Comparison of ENCODE assay signal across 1 cellular context in genomic region chr10:119408072-119408471, GRCh38.
A peak's percentile ranks its signal among the peaks of the same experiment; 100 is the strongest.
TF ChIP-seq lines count a peak whose summit lies in the region.

No MANE protein-coding gene starts in this region.

TF ChIP-seq in HepG2, 621 proteins besides CTCF, POLR2A, EP300 and RAD21 (continued from another document):
- TF ChIP-seq THRA (CRISPR knock-in tag; IDR thresholded peaks at IDR 0.05; ENCODE audit: borderline replicate concordance), result peak; percentile 55; the same call in 1 of the 2 replicates
- no peak for TF ChIP-seq ZNF468 (CRISPR knock-in tag; IDR thresholded peaks at IDR 0.05)
- TF ChIP-seq PRMT3 (CRISPR knock-in tag; IDR thresholded peaks at IDR 0.05; ENCODE audit: borderline replicate concordance, low read depth), result no peak
- TF ChIP-seq FOXP1 (IDR thresholded peaks at IDR 0.05), result no peak
- TF ChIP-seq FOXP1 (CRISPR knock-in tag; IDR thresholded peaks at IDR 0.05), result peak; percentile 13; the same call in 1 of the 2 replicates
- no peak for TF ChIP-seq ZNF317 (CRISPR knock-in tag; IDR thresholded peaks at IDR 0.05)
- TF ChIP-seq ZNF75D (CRISPR knock-in tag; IDR thresholded peaks at IDR 0.05; ENCODE audit: borderline replicate concordance), result no peak
- TF ChIP-seq HNF4A (CRISPR knock-in tag; IDR thresholded peaks at IDR 0.05), result peak; percentile 24; the same call in 1 of the 2 replicates
- TF ChIP-seq ZKSCAN8 (CRISPR knock-in tag; IDR thresholded peaks at IDR 0.05; ENCODE audit: borderline replicate concordance), result no peak
- no peak for TF ChIP-seq ZNF576 (CRISPR knock-in tag; IDR thresholded peaks at IDR 0.05)
- peak; percentile 76 for TF ChIP-seq RARA (CRISPR knock-in tag; IDR thresholded peaks at IDR 0.05)
- no peak for TF ChIP-seq ELF1 (CRISPR knock-in tag; IDR thresholded peaks at IDR 0.05)
- no peak for TF ChIP-seq DDIT3 (CRISPR knock-in tag; IDR thresholded peaks at IDR 0.05)
- peak; percentile 79; the same call in 1 of the 2 replicates for TF ChIP-seq ZNF362 (CRISPR knock-in tag; IDR thresholded peaks at IDR 0.05; ENCODE audit: borderline replicate concordance)
- TF ChIP-seq NR2F6 (IDR thresholded peaks at IDR 0.05), result peak; percentile 28; the same call in 1 of the 2 replicates
- TF ChIP-seq NR2F6 (CRISPR knock-in tag; IDR thresholded peaks at IDR 0.05), result 0 out of 2 replicates have a peak, but pooled peaks have one; percentile 24
- TF ChIP-seq FOXA3 (CRISPR knock-in tag; IDR thresholded peaks at IDR 0.05), result 0 out of 2 replicates have a peak, but pooled peaks have one; percentile 8
- no peak for TF ChIP-seq CBX1 (IDR thresholded peaks at IDR 0.05; ENCODE audit: low read depth)
- peak; percentile 31; the same call in 1 of the 2 replicates for TF ChIP-seq TFAP4 (IDR thresholded peaks at IDR 0.05; ENCODE audit: borderline replicate concordance, low read depth)
- TF ChIP-seq FOSL2 (CRISPR knock-in tag; IDR thresholded peaks at IDR 0.05), result 0 out of 2 replicates have a peak, but pooled peaks have one; percentile 13
- peak; percentile 78 for TF ChIP-seq ZBTB43 (CRISPR knock-in tag; conservative IDR thresholded peaks at IDR 0.05)
- no peak for TF ChIP-seq ZBTB44 (CRISPR knock-in tag; IDR thresholded peaks at IDR 0.05)
- peak; percentile 46; the same call in 1 of the 2 replicates for TF ChIP-seq ZNF460 (CRISPR knock-in tag; IDR thresholded peaks at IDR 0.05; ENCODE audit: borderline replicate concordance)
- TF ChIP-seq PRPF4 (IDR thresholded peaks at IDR 0.05; ENCODE audit: low read depth, low read length, poor library complexity, severe bottlenecking), result no peak
- TF ChIP-seq ZBTB33 (CRISPR knock-in tag; IDR thresholded peaks at IDR 0.05), result 0 out of 2 replicates have a peak, but pooled peaks have one; percentile 19
- TF ChIP-seq POLR2G (IDR thresholded peaks at IDR 0.05; ENCODE audit: low read depth, low read length), result no peak
- TF ChIP-seq NR2F1 (CRISPR knock-in tag; IDR thresholded peaks at IDR 0.05), result no peak
- no peak for TF ChIP-seq ZKSCAN1 (IDR thresholded peaks at IDR 0.05; ENCODE audit: low read length)
- TF ChIP-seq HNRNPK (IDR thresholded peaks at IDR 0.05; ENCODE audit: low read depth, low read length, poor library complexity, severe bottlenecking), result no peak
- TF ChIP-seq FOXC1 (CRISPR knock-in tag; IDR thresholded peaks at IDR 0.05; ENCODE audit: borderline replicate concordance), result no peak
- no peak for TF ChIP-seq DMTF1 (CRISPR knock-in tag; IDR thresholded peaks at IDR 0.05)
- TF ChIP-seq SP4 (CRISPR knock-in tag; IDR thresholded peaks at IDR 0.05), result no peak
- no peak for TF ChIP-seq RELA (CRISPR knock-in tag; IDR thresholded peaks at IDR 0.05)
